Comparison of ENCODE assay signal across 1 cellular context in the genomic region with DNA sequence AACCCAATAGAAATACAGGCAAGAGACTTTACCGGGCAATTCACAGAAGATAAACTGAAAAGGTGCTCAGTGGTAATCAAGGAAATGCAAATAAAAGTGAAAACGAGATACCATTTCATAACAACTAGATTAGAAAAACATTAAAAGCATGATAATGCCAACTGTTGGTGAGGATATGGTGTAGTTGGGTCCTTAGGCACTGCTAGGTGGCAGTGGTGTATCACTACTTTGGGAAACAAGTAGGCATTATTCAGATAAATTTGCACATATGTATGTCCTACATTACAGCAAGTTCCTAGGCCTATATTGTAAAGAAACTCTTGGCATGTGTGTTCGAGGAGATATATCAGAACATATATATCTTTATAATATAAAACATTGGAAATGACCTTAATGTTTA.
TF ChIP-seq lines count a peak whose summit lies in the region.

No MANE protein-coding gene starts in this region.

TF ChIP-seq in GM23338, 12 proteins besides CTCF, POLR2A, EP300 and RAD21 (continued from another document):
- TF ChIP-seq, protein P1, sequence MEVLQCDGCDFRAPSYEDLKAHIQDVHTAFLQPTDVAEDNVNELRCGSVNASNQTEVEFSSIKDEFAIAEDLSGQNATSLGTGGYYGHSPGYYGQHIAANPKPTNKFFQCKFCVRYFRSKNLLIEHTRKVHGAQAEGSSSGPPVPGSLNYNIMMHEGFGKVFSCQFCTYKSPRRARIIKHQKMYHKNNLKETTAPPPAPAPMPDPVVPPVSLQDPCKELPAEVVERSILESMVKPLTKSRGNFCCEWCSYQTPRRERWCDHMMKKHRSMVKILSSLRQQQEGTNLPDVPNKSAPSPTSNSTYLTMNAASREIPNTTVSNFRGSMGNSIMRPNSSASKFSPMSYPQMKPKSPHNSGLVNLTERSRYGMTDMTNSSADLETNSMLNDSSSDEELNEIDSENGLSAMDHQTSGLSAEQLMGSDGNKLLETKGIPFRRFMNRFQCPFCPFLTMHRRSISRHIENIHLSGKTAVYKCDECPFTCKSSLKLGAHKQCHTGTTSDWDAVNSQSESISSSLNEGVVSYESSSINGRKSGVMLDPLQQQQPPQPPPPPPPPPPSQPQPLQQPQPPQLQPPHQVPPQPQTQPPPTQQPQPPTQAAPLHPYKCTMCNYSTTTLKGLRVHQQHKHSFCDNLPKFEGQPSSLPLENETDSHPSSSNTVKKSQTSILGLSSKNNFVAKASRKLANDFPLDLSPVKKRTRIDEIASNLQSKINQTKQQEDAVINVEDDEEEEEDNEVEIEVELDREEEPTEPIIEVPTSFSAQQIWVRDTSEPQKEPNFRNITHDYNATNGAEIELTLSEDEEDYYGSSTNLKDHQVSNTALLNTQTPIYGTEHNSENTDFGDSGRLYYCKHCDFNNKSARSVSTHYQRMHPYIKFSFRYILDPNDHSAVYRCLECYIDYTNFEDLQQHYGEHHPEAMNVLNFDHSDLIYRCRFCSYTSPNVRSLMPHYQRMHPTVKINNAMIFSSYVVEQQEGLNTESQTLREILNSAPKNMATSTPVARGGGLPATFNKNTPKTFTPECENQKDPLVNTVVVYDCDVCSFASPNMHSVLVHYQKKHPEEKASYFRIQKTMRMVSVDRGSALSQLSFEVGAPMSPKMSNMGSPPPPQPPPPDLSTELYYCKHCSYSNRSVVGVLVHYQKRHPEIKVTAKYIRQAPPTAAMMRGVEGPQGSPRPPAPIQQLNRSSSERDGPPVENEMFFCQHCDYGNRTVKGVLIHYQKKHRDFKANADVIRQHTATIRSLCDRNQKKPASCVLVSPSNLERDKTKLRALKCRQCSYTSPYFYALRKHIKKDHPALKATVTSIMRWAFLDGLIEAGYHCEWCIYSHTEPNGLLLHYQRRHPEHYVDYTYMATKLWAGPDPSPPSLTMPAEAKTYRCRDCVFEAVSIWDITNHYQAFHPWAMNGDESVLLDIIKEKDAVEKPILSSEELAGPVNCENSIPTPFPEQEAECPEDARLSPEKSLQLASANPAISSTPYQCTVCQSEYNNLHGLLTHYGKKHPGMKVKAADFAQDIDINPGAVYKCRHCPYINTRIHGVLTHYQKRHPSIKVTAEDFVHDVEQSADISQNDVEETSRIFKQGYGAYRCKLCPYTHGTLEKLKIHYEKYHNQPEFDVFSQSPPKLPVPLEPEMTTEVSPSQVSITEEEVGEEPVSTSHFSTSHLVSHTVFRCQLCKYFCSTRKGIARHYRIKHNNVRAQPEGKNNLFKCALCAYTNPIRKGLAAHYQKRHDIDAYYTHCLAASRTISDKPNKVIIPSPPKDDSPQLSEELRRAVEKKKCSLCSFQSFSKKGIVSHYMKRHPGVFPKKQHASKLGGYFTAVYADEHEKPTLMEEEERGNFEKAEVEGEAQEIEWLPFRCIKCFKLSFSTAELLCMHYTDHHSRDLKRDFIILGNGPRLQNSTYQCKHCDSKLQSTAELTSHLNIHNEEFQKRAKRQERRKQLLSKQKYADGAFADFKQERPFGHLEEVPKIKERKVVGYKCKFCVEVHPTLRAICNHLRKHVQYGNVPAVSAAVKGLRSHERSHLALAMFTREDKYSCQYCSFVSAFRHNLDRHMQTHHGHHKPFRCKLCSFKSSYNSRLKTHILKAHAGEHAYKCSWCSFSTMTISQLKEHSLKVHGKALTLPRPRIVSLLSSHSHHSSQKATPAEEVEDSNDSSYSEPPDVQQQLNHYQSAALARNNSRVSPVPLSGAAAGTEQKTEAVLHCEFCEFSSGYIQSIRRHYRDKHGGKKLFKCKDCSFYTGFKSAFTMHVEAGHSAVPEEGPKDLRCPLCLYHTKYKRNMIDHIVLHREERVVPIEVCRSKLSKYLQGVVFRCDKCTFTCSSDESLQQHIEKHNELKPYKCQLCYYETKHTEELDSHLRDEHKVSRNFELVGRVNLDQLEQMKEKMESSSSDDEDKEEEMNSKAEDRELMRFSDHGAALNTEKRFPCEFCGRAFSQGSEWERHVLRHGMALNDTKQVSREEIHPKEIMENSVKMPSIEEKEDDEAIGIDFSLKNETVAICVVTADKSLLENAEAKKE (CRISPR knock-in tag; IDR thresholded peaks at IDR 0.05), result no peak
- no peak for TF ChIP-seq CREB1 (CRISPR knock-in tag; IDR thresholded peaks at IDR 0.05; ENCODE audit: low read depth)
- no peak for TF ChIP-seq ZNF331 (CRISPR knock-in tag; IDR thresholded peaks at IDR 0.05; ENCODE audit: low read depth)
- TF ChIP-seq, protein P2, sequence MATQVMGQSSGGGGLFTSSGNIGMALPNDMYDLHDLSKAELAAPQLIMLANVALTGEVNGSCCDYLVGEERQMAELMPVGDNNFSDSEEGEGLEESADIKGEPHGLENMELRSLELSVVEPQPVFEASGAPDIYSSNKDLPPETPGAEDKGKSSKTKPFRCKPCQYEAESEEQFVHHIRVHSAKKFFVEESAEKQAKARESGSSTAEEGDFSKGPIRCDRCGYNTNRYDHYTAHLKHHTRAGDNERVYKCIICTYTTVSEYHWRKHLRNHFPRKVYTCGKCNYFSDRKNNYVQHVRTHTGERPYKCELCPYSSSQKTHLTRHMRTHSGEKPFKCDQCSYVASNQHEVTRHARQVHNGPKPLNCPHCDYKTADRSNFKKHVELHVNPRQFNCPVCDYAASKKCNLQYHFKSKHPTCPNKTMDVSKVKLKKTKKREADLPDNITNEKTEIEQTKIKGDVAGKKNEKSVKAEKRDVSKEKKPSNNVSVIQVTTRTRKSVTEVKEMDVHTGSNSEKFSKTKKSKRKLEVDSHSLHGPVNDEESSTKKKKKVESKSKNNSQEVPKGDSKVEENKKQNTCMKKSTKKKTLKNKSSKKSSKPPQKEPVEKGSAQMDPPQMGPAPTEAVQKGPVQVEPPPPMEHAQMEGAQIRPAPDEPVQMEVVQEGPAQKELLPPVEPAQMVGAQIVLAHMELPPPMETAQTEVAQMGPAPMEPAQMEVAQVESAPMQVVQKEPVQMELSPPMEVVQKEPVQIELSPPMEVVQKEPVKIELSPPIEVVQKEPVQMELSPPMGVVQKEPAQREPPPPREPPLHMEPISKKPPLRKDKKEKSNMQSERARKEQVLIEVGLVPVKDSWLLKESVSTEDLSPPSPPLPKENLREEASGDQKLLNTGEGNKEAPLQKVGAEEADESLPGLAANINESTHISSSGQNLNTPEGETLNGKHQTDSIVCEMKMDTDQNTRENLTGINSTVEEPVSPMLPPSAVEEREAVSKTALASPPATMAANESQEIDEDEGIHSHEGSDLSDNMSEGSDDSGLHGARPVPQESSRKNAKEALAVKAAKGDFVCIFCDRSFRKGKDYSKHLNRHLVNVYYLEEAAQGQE (IDR thresholded peaks at IDR 0.05; ENCODE audit: unreplicated experiment), result no peak
- TF ChIP-seq POLR2AphosphoS5 (IDR thresholded peaks at IDR 0.05; ENCODE audit: low read depth), result no peak
